ENCODE assay signal across 25 cellular contexts in the genomic region with DNA sequence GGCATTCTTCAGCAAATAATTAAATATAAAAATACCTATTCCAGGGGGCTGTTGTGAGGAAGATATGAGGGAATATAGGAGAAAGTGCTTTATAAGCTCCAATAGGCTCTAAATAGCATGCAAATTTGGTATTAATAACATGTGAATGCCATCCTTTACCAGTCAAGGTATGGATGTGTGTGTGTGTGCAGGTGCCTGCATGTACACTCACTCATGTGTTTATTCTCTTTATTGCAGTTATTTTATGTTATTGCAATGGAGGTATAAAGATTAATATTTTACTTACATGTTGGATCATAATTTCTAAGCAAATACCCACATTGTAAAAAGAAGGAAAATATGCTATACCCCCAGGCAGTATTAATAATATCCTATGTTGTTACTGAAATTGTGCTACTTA.
"Had no signal": no experiment of that assay in that cellular context is flagged by ENCODE, and none has a peak within 500 bp of the region (broad histone marks: within the 10 kb centered on the region; RNA-seq: fewer than 3 reads in every experiment).

No MANE protein-coding gene starts in this region.

- H3K27ac ChIP-seq: colonic mucosa, coronary artery, dorsolateral prefrontal cortex, epithelial cell of prostate, esophagus muscularis mucosa, esophagus squamous epithelium, foreskin keratinocyte, gastrocnemius medialis, gastroesophageal sphincter, heart left ventricle, heart right ventricle had no signal

- H3K27me3 ChIP-seq: colonic mucosa, esophagus muscularis mucosa, esophagus squamous epithelium, foreskin keratinocyte, gastrocnemius medialis, gastroesophageal sphincter, heart left ventricle, heart right ventricle had no signal

- H3K9me3 Mint-ChIP-seq: endodermal cell had no signal

- H3K4me1 Mint-ChIP-seq: endodermal cell had no signal

- H3K4me3 ChIP-seq: colonic mucosa, coronary artery, dorsolateral prefrontal cortex, esophagus muscularis mucosa, esophagus squamous epithelium, gastrocnemius medialis, gastroesophageal sphincter, heart left ventricle, heart right ventricle had no signal

- H3K27me3 Mint-ChIP-seq: dendritic cell treated with granulocyte-macrophage colony-stimulating factor and Interleukin-4, amounts not matched to agents 40 ng/mL and 50 ng/mL, for 4 days; effector memory CD8-positive, alpha-beta T cell had no signal

- H3K9me3 ChIP-seq: colonic mucosa, esophagus muscularis mucosa, gastrocnemius medialis, gastroesophageal sphincter, heart left ventricle had no signal

- H3K4me1 ChIP-seq: colonic mucosa, esophagus muscularis mucosa, esophagus squamous epithelium, foreskin keratinocyte, gastrocnemius medialis, gastroesophageal sphincter, heart left ventricle, heart right ventricle had no signal

- ATAC-seq: effector memory CD8-positive, alpha-beta T cell; esophagus mucosa; foreskin keratinocyte; gastrocnemius medialis; gastroesophageal sphincter; heart left ventricle; heart right ventricle had no signal

- H3K4me3 Mint-ChIP-seq: dendritic cell treated with granulocyte-macrophage colony-stimulating factor and Interleukin-4, amounts not matched to agents 40 ng/mL and 50 ng/mL, for 4 days; effector memory CD8-positive, alpha-beta T cell; endodermal cell had no signal

- H3K36me3 ChIP-seq: colonic mucosa, esophagus muscularis mucosa, esophagus squamous epithelium, gastrocnemius medialis, gastroesophageal sphincter, heart left ventricle, heart right ventricle had no signal

- H3K27ac Mint-ChIP-seq: dendritic cell treated with granulocyte-macrophage colony-stimulating factor and Interleukin-4, amounts not matched to agents 40 ng/mL and 50 ng/mL, for 4 days; effector memory CD8-positive, alpha-beta T cell; endodermal cell had no signal

- DNase-seq: colonic mucosa; cortex of kidney; dermis blood vessel endothelial cell; dorsolateral prefrontal cortex; effector CD4-positive, alpha-beta T cell; effector CD8-positive, alpha-beta T cell; effector memory CD4-positive, alpha-beta T cell; effector memory CD8-positive, alpha-beta T cell; endodermal cell; erythroblast; esophagus squamous epithelium; foreskin fibroblast; foreskin keratinocyte; foreskin melanocyte; gastrocnemius medialis; glutamatergic neuron; head of caudate nucleus; heart left ventricle; heart right ventricle had no signal
